ENCODE assay signal across 8 cellular contexts in genomic region chr2:159903404-159904126, GRCh38. TPM values are rescaled to one million over a fixed set of nuclear protein-coding genes. Genes with fewer than 3 reads are reported as not detected.
A peak's percentile ranks its signal among the peaks of the same experiment; 100 is the strongest.
DNase-seq lines count a peak whose midpoint lies in the region; ATAC-seq and TF ChIP-seq lines count a peak whose summit lies in the region.

No MANE protein-coding gene starts in this region.

- H3K14ac ChIP-seq in trophoblast cell (ENCODE audit: low read length) = no peak overlapping the region

- DNase-seq in BJ (ENCODE audit: low read depth) (no peak), fibroblast of lung (ENCODE audit: low read depth in 2 of 2) (peak in 1 of 2 donors; percentile 32), trophoblast cell (no peak), uterus (peak in 1 of 2 donors; percentile 14), GOT3 (lab: John Stamatoyannopoulos, UW) (no peak)
- DNase-seq in activated CD8-positive, alpha-beta memory T cell treated with anti-CD3 and anti-CD28 coated beads for 24 hours = peak; percentile 79

- H3K27ac ChIP-seq in HUES48 (ENCODE audit: low read depth, low read length) (no peak overlapping the region), fibroblast of lung (ENCODE audit: insufficient read depth, low read length) (no peak overlapping the region), trophoblast cell (ENCODE audit: low read depth, low read length) (no peak overlapping the region), uterus (no peak overlapping the region)

- CTCF ChIA-PET in BJ (lab: Yijun Ruan, JAX) = no interaction called here

- H3K36me3 ChIP-seq in BJ (ENCODE audit: control insufficient read depth, insufficient read depth, low read length) = no peaks in the 10 kb centered on the region
- H3K36me3 ChIP-seq in HUES48 (ENCODE audit: control insufficient read depth, insufficient read depth, low read length) = no peaks in the 10 kb centered on the region
- H3K36me3 ChIP-seq in fibroblast of lung (ENCODE audit: control insufficient read depth, insufficient read depth, low read length) = no peaks in the 10 kb centered on the region
- no peaks in the 10 kb centered on the region for H3K36me3 ChIP-seq in trophoblast cell (ENCODE audit: control insufficient read depth in 1 of 2, insufficient read depth in 2 of 2, low read length in 2 of 2)
- no peaks in the 10 kb centered on the region for H3K36me3 ChIP-seq in uterus

- H2BK12ac ChIP-seq in trophoblast cell (ENCODE audit: low read length) = no peak overlapping the region

- no peaks in the 10 kb centered on the region for H3K79me2 ChIP-seq in fibroblast of lung (ENCODE audit: control insufficient read depth, insufficient read depth, low read length)
- H3K79me2 ChIP-seq in trophoblast cell (ENCODE audit: control insufficient read depth, insufficient read depth, low read length, poor library complexity) = no peaks in the 10 kb centered on the region

- H3K9me3 ChIP-seq in HUES48 (ENCODE audit: control insufficient read depth, insufficient read depth, low read length) = no peaks in the 10 kb centered on the region
- H3K9me3 ChIP-seq in fibroblast of lung (ENCODE audit: control insufficient read depth, insufficient read depth, low read depth, low read length) = no peaks in the 10 kb centered on the region
- peaks cover 9% of the 10 kb centered on the region for H3K9me3 ChIP-seq in trophoblast cell (ENCODE audit: insufficient read depth, low read depth, low read length)
- H3K9me3 ChIP-seq in uterus = no peaks in the 10 kb centered on the region

- peak overlapping the region; percentile 89 for H2AFZ ChIP-seq in fibroblast of lung (ENCODE audit: low read length)
- no peak overlapping the region for H2AFZ ChIP-seq in trophoblast cell (ENCODE audit: insufficient read depth, low read length, poor library complexity)

- intact Hi-C loops in uterus (cut with DNase I; ENCODE audit: low total_unique reads) = no loop called here

- H4K91ac ChIP-seq in trophoblast cell (ENCODE audit: low read depth, low read length) = no peak overlapping the region

- no peak for TF ChIP-seq CTCF in BJ (IDR thresholded peaks at IDR 0.05; ENCODE audit: insufficient read depth, low read depth, low read length)
- no peak for TF ChIP-seq CTCF in fibroblast of lung (conservative IDR thresholded peaks at IDR 0.05 in 1 of 2, IDR thresholded peaks at IDR 0.05 in 1 of 2; ENCODE audit: low read depth in 1 of 2, low read length in 2 of 2)
- TF ChIP-seq CTCF in uterus (IDR thresholded peaks at IDR 0.05) = no peak

- H4K12ac ChIP-seq in trophoblast cell (ENCODE audit: low read depth, low read length) = no peak overlapping the region

- POLR2A ChIA-PET in BJ (lab: Charles Lee) = interaction anchor here (0.6 kb wide), 1 partner anchor 36 kb away, joined by 3 read pairs; no protein-coding TSS in a partner anchor

- H3K18ac ChIP-seq in trophoblast cell (ENCODE audit: low read length) = no peak overlapping the region

- H3K27me3 ChIP-seq in BJ (ENCODE audit: control insufficient read depth, insufficient read depth, low read length) = peaks cover 6% of the 10 kb centered on the region
- H3K27me3 ChIP-seq in HUES48 (ENCODE audit: control insufficient read depth, insufficient read depth, low read length) = peaks cover 32% of the 10 kb centered on the region
- peaks cover 13% of the 10 kb centered on the region for H3K27me3 ChIP-seq in fibroblast of lung (ENCODE audit: control insufficient read depth, insufficient read depth, low read length)
- H3K27me3 ChIP-seq in trophoblast cell (ENCODE audit: insufficient read depth, low read length) = peaks cover 15% of the 10 kb centered on the region
- H3K27me3 ChIP-seq in uterus = no peaks in the 10 kb centered on the region

- H3K9ac ChIP-seq in HUES48 (ENCODE audit: low read depth, low read length) (no peak overlapping the region), fibroblast of lung (ENCODE audit: insufficient read depth, low read length) (no peak overlapping the region), trophoblast cell (ENCODE audit: low read length) (no peak overlapping the region)

- H3K4me3 ChIP-seq in BJ (ENCODE audit: low read depth, low read length) (peak overlapping the region; percentile 25), HUES48 (ENCODE audit: low read depth, low read length) (peak overlapping the region; percentile 76), fibroblast of lung (replicated peaks in 1 of 4; ENCODE audit: control extremely low read depth in 1 of 4, insufficient read depth in 1 of 4, low read depth in 3 of 4, low read length in 4 of 4) (peak overlapping the region; percentile 28 to 55 (median 42)), trophoblast cell (ENCODE audit: low read depth, low read length) (no peak overlapping the region), uterus (peak overlapping the region; percentile 14 to 28)

- no peak overlapping the region for H2BK120ac ChIP-seq in trophoblast cell (ENCODE audit: insufficient read depth, low read length, poor library complexity)

- WGBS in trophoblast cell (ENCODE audit: extremely low coverage, insufficient coverage, insufficient read length) = no CpG with 5 or more reads among the region's 17 CpGs

- H2AK5ac ChIP-seq in trophoblast cell (ENCODE audit: low read length) = no peak overlapping the region

- peak overlapping the region; percentile 86 for H3K4me2 ChIP-seq in fibroblast of lung (ENCODE audit: extremely low read depth, insufficient read depth, low read length)
- H3K4me2 ChIP-seq in trophoblast cell (ENCODE audit: low read length) = peak overlapping the region; percentile 55

- H3K79me1 ChIP-seq in trophoblast cell (ENCODE audit: low read length) = no peaks in the 10 kb centered on the region

- no peak overlapping the region for H4K8ac ChIP-seq in trophoblast cell (ENCODE audit: low read depth, low read length)

- no peak overlapping the region for H3K4ac ChIP-seq in trophoblast cell (ENCODE audit: low read depth, low read length)

- H2BK5ac ChIP-seq in trophoblast cell (ENCODE audit: low read depth, low read length, poor library complexity) = no peak overlapping the region

- no peak for TF ChIP-seq POLR2A in uterus (IDR thresholded peaks at IDR 0.05)

- H3K23ac ChIP-seq in trophoblast cell (ENCODE audit: low read length) = no peak overlapping the region

- peak; percentile 21 for ATAC-seq in GM19372 (IDR thresholded peaks at IDR 0.05; ENCODE audit: low read depth, unreplicated experiment)

- no peaks in the 10 kb centered on the region for H4K20me1 ChIP-seq in fibroblast of lung (ENCODE audit: control insufficient read depth, extremely low read depth, insufficient read depth, low read length)

- no peaks in the 10 kb centered on the region for H3K4me1 ChIP-seq in HUES48 (ENCODE audit: control insufficient read depth, insufficient read depth, low read length)
- peaks cover 3% of the 10 kb centered on the region for H3K4me1 ChIP-seq in fibroblast of lung (ENCODE audit: control insufficient read depth, extremely low read depth, insufficient read depth, low read length)
- H3K4me1 ChIP-seq in trophoblast cell (ENCODE audit: control insufficient read depth in 1 of 2, insufficient read depth in 2 of 2, low read length in 2 of 2) = peaks cover 8 to 12% of the 10 kb centered on the region in 2 experiments
- H3K4me1 ChIP-seq in uterus = no peaks in the 10 kb centered on the region

RNA-seq across cellular contexts. Expression of gene LY75, which starts 1.0 kb away (rescaled TPM):
- polyA plus RNA-seq in BJ (2011; rRNA removed) (0.38 and 0.75 TPM in 2 replicates), fibroblast of lung (0.76 and 1.00 TPM in 2 replicates)
- 0.09 and 0.26 TPM in 2 replicates for polyA minus RNA-seq in BJ (2011; rRNA and poly(A)+ RNA removed)
- total RNA-seq in fibroblast of lung (3.6 and 4.1 TPM in 2 replicates), uterus (10 to 100 TPM in 1 of 4 donors, 1 to 10 TPM in 1, under 1 TPM in 2; 0.26 to 13.8 (median 3.4) TPM)
- polyA plus RNA-seq in fibroblast of lung (2012) = 0.21 and 0.65 TPM in 2 replicates
- polyA minus RNA-seq in fibroblast of lung (ENCODE audit: low replicate concordance) = 0.19 TPM in 1 of 2 replicates, not detected in the other
- 0.10 and 0.18 TPM in 2 replicates for polyA plus RNA-seq in trophoblast cell (2013)
